Comparison of ENCODE assay signal across 22 cellular contexts in genomic region chr11:46719543-46720218, GRCh38. TPM values are rescaled to one million over a fixed set of nuclear protein-coding genes. Genes with fewer than 3 reads are reported as not detected.
DNase-seq lines count a peak whose midpoint lies in the region; ATAC-seq and TF ChIP-seq lines count a peak whose summit lies in the region.
"Had no signal": no experiment of that assay in that cellular context is flagged by ENCODE, and none has a peak within 500 bp of the region (broad histone marks: within the 10 kb centered on the region; RNA-seq: fewer than 3 reads in every experiment).

No MANE protein-coding gene starts in this region.

- no peak overlapping the region for H3K23ac ChIP-seq in neuronal stem cell (ENCODE audit: low read depth, low read length, poor library complexity)

- no peak for DNase-seq in GM23338 (ENCODE audit: low spot score)
- DNase-seq in neuronal stem cell (ENCODE audit: low spot score): no peak
- DNase-seq in 8988T: no peak
- DNase-seq: CD4-positive, alpha-beta T cell; GDM1; MV-4-11; NCI-H1105 treated with DMSO at 0.1 percent for 48 hours; NCI-H1694; NCI-H2081; NCI-H2171; NCI-H345; NCI-H524; NCI-H774 had no signal

- H2AK5ac ChIP-seq in neuronal stem cell (ENCODE audit: low read depth, low read length): no peak overlapping the region

- H3K36me3 ChIP-seq in GM23338 (ENCODE audit: insufficient read depth) (no peaks in the 10 kb centered on the region), ectodermal cell (ENCODE audit: control insufficient read depth, insufficient read depth, low read length) (no peaks in the 10 kb centered on the region), neuronal stem cell (replicated peaks in 1 of 2; ENCODE audit: control insufficient read depth in 2 of 2, insufficient read depth in 2 of 2, low read length in 2 of 2) (no peaks in the 10 kb centered on the region)
- H3K36me3 ChIP-seq: SJSA1 had no signal

- H3K9me3 ChIP-seq in ectodermal cell (ENCODE audit: control insufficient read depth, low read length): no peaks in the 10 kb centered on the region
- H3K9me3 ChIP-seq in neuronal stem cell (replicated peaks in 1 of 2; ENCODE audit: control insufficient read depth in 2 of 2, insufficient read depth in 1 of 2, low read depth in 1 of 2, low read length in 2 of 2): peaks cover 0 to 4% of the 10 kb centered on the region in 2 donors
- H3K9me3 ChIP-seq: SJSA1 had no signal

- H3K4me1 ChIP-seq in GM23338 (ENCODE audit: insufficient read depth) (no peaks in the 10 kb centered on the region), ectodermal cell (ENCODE audit: control insufficient read depth, insufficient read depth, low read length) (no peaks in the 10 kb centered on the region), neuronal stem cell (ENCODE audit: control insufficient read depth in 2 of 2, insufficient read depth in 1 of 2, low read depth in 1 of 2, low read length in 2 of 2) (peaks cover 4 to 13% of the 10 kb centered on the region in 2 donors)

- peaks cover 12% of the 10 kb centered on the region for H3K27me3 Mint-ChIP-seq in GM23338 (ENCODE audit: insufficient read depth, low read depth, poor library complexity)
- H3K27me3 Mint-ChIP-seq: CD4-positive, alpha-beta T cell had no signal

- H3K9me3 Mint-ChIP-seq in GM23338: no peaks in the 10 kb centered on the region; the same call in 2 of the 3 replicates
- H3K9me3 Mint-ChIP-seq: CD4-positive, alpha-beta T cell had no signal

- H3F3A ChIP-seq in GM23338 (replicated peaks; ENCODE audit: low read depth): no peaks in the 10 kb centered on the region

- H3K79me2 ChIP-seq in GM23338 (replicated peaks; ENCODE audit: insufficient read depth): no peaks in the 10 kb centered on the region

- no peaks in the 10 kb centered on the region for H3K79me1 ChIP-seq in neuronal stem cell (ENCODE audit: low read depth, low read length)

- H3K4me3 ChIP-seq in GM23338: no peak overlapping the region
- H3K4me3 ChIP-seq in ectodermal cell (ENCODE audit: insufficient read depth, low read depth, low read length): no peak overlapping the region
- no peak overlapping the region for H3K4me3 ChIP-seq in neuronal stem cell (ENCODE audit: low read length in 2 of 2)
- H3K4me3 ChIP-seq: SJSA1 had no signal

- H3K18ac ChIP-seq in neuronal stem cell (ENCODE audit: low read length): no peak overlapping the region

- H3K4ac ChIP-seq in neuronal stem cell (ENCODE audit: low read length): no peak overlapping the region

- peaks cover 10% of the 10 kb centered on the region for H3K4me1 Mint-ChIP-seq in GM23338

- no peak overlapping the region for H2BK120ac ChIP-seq in neuronal stem cell (ENCODE audit: low read depth, low read length)

- no peak overlapping the region for H3K4me2 ChIP-seq in GM23338
- H3K4me2 ChIP-seq in neuronal stem cell (ENCODE audit: insufficient read depth, low read length, poor library complexity, severe bottlenecking): no peak overlapping the region

- ATAC-seq in GM23338 (no peak), HG03025 (IDR thresholded peaks at IDR 0.05; ENCODE audit: low FRiP score, unreplicated experiment) (no peak), GM21737 (IDR thresholded peaks at IDR 0.05; ENCODE audit: unreplicated experiment) (no peak), HG02981 (IDR thresholded peaks at IDR 0.05; ENCODE audit: unreplicated experiment) (no peak)
- ATAC-seq: Right ventricle myocardium inferior had no signal

- H3K27ac Mint-ChIP-seq in GM23338: no peak overlapping the region
- H3K27ac Mint-ChIP-seq: CD4-positive, alpha-beta T cell had no signal

- TF ChIP-seq CTCF in 22Rv1 (IDR thresholded peaks at IDR 0.05) (no peak), GM23338 (conservative IDR thresholded peaks at IDR 0.05; ENCODE audit: low read depth in 2 of 2) (no peak)

- no peaks in the 10 kb centered on the region for H3K36me3 Mint-ChIP-seq in GM23338 (ENCODE audit: low read depth)

- H3K9me2 ChIP-seq in GM23338 (ENCODE audit: insufficient read depth): no peaks in the 10 kb centered on the region

- no peak overlapping the region for H2BK15ac ChIP-seq in neuronal stem cell (ENCODE audit: low read length)

- 92 to 93% methylated on average over 25 of the region's 25 CpGs for WGBS in ectodermal cell, 2 experiments
- no CpG with 5 or more reads among the region's 25 CpGs for WGBS in neuronal stem cell (ENCODE audit: extremely low coverage in 2 of 2, insufficient read length in 2 of 2, insufficient replicate concordance in 1 of 2), 2 donors

- H4K8ac ChIP-seq in neuronal stem cell (ENCODE audit: low read depth, low read length): no peak overlapping the region

- no peak overlapping the region for H3K4me3 Mint-ChIP-seq in GM23338
- H3K4me3 Mint-ChIP-seq: CD4-positive, alpha-beta T cell had no signal

- H3K27ac ChIP-seq in 22Rv1 (peak overlapping the region; percentile 89), GM23338 (ENCODE audit: low read depth) (no peak overlapping the region), ectodermal cell (ENCODE audit: insufficient read depth, low read depth, low read length, poor library complexity, severe bottlenecking) (peak overlapping the region; percentile 26), neuronal stem cell (replicated peaks; ENCODE audit: low read length) (no peak overlapping the region)
- H3K27ac ChIP-seq: HL-60, SJSA1 had no signal

- H2BK12ac ChIP-seq in neuronal stem cell (ENCODE audit: low read length): no peak overlapping the region

- H2BK5ac ChIP-seq in neuronal stem cell (ENCODE audit: low read length): no peak overlapping the region

- no peak overlapping the region for H3K9ac ChIP-seq in neuronal stem cell (ENCODE audit: low read depth, low read length, poor library complexity)

- H2AFZ ChIP-seq in GM23338 (peak overlapping the region; percentile 47; the same call in 1 of the 2 replicates), neuronal stem cell (ENCODE audit: low read length) (peak overlapping the region; percentile 89)

- no peaks in the 10 kb centered on the region for H4K20me1 ChIP-seq in GM23338 (replicated peaks; ENCODE audit: insufficient read depth)

- H4K91ac ChIP-seq in neuronal stem cell (ENCODE audit: low read depth, low read length, poor library complexity): no peak overlapping the region

- H3K14ac ChIP-seq in neuronal stem cell (ENCODE audit: low read length): no peak overlapping the region

- H3K27me3 ChIP-seq in GM23338 (ENCODE audit: insufficient read depth) (no peaks in the 10 kb centered on the region), ectodermal cell (ENCODE audit: control insufficient read depth, insufficient read depth, low read length, poor library complexity, severe bottlenecking) (no peaks in the 10 kb centered on the region), neuronal stem cell (ENCODE audit: control insufficient read depth in 3 of 3, insufficient read depth in 3 of 3, low read depth in 1 of 3, low read length in 3 of 3) (no peaks in the 10 kb centered on the region)
- H3K27me3 ChIP-seq: SJSA1 had no signal

RNA-seq across cellular contexts. Expression of gene F2, which starts 0.7 kb away (rescaled TPM):
- 0.21 TPM in 1 of 2 replicates, not detected in the other for total RNA-seq in GM23338 (2014; rRNA removed; shearing (Covaris generic))
- polyA plus RNA-seq in GM23338 (2016; fragmentation: Nextera tagmentation; extraction: Ambion mirVana): 0.31 TPM in 1 of 2 replicates, not detected in the other
- polyA plus RNA-seq in ectodermal cell (2013, experiment 1 of 4): not detected
- polyA plus RNA-seq in ectodermal cell (2013, experiment 2 of 4): not detected
- polyA plus RNA-seq in ectodermal cell (2013, experiment 3 of 4): 0.37 TPM
- polyA plus RNA-seq in ectodermal cell (2013, experiment 4 of 4): 0.20 TPM
- not detected for polyA plus RNA-seq in neuronal stem cell (2013, experiment 1 of 2)
- not detected for polyA plus RNA-seq in neuronal stem cell (2013, experiment 2 of 2)
- total RNA-seq: CD4-positive, alpha-beta T cell; Daoy; Right ventricle myocardium inferior; SJSA1 had no signal

RNA-seq across cellular contexts. Expression of gene ZNF408, which starts 18.9 kb away (rescaled TPM):
- 17.2 and 25.6 TPM in 2 replicates for total RNA-seq in GM23338 (2014; rRNA removed; shearing (Covaris generic))
- 6.1 and 7.8 TPM in 2 replicates for polyA plus RNA-seq in GM23338 (2016; fragmentation: Nextera tagmentation; extraction: Ambion mirVana)
- 9.6 TPM for polyA plus RNA-seq in ectodermal cell (2013, experiment 1 of 4)
- polyA plus RNA-seq in ectodermal cell (2013, experiment 2 of 4): 12.8 TPM
- 9.9 TPM for polyA plus RNA-seq in ectodermal cell (2013, experiment 3 of 4)
- 9.8 TPM for polyA plus RNA-seq in ectodermal cell (2013, experiment 4 of 4)
- 4.8 TPM for polyA plus RNA-seq in neuronal stem cell (2013, experiment 1 of 2)
- polyA plus RNA-seq in neuronal stem cell (2013, experiment 2 of 2): 5.0 TPM

RNA-seq across cellular contexts. Expression of gene ARHGAP1, which starts 19.3 kb away (rescaled TPM):
- total RNA-seq in GM23338 (2014; rRNA removed; shearing (Covaris generic)): 30.4 and 38.1 TPM in 2 replicates
- polyA plus RNA-seq in GM23338 (2016; fragmentation: Nextera tagmentation; extraction: Ambion mirVana): 23.4 and 23.5 TPM in 2 replicates
- polyA plus RNA-seq in ectodermal cell (2013, experiment 1 of 4): 39.6 TPM
- polyA plus RNA-seq in ectodermal cell (2013, experiment 2 of 4): 38.7 TPM
- polyA plus RNA-seq in ectodermal cell (2013, experiment 3 of 4): 24.7 TPM
- 25.6 TPM for polyA plus RNA-seq in ectodermal cell (2013, experiment 4 of 4)
- polyA plus RNA-seq in neuronal stem cell (2013, experiment 1 of 2): 14.9 TPM
- 16.1 TPM for polyA plus RNA-seq in neuronal stem cell (2013, experiment 2 of 2)

Comparison
In these comparisons a context has a peak if more than half of its experiments do, and no peak if none do; other contexts are left out.
1. H3K27ac ChIP-seq: peak in 22Rv1 (single experiment) and ectodermal cell (single experiment); none in GM23338 (single experiment) and neuronal stem cell (single experiment).